Comparison of ENCODE assay signal across 8 cellular contexts in the genomic region with DNA sequence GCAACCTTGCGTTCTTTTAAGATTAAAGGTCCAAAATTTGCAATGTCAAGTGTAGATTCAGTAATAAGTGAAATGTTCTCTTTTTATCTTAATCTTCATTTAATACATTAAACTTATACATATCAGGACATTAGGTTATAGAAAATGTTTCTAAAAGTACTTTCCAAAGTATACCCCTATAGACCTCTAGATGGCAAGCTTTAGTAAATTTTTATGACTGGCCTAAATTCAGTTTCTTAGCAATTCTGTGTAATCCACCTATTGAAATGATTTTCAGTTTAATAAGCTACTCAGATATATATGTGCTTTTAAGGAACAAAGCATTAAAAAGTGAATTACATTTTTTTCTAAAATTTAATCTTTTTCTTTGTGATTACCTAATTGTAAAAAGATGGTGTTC.
DNase-seq lines count a peak whose midpoint lies in the region; ATAC-seq and TF ChIP-seq lines count a peak whose summit lies in the region.

No MANE protein-coding gene starts in this region.

- intact Hi-C loops in A673 (cut with micrococcal nuclease; ENCODE audit: unreplicated experiment) = loop anchor here (5.0 to 10.0 kb wide), 2 partner anchors 223 to 716 kb away; no protein-coding TSS in a partner anchor
- intact Hi-C loops in OCI-LY7 (cut with micrococcal nuclease; ENCODE audit: unreplicated experiment) = no loop called here

- H3K79me1 ChIP-seq in mesendoderm (ENCODE audit: low read length) = no peaks in the 10 kb centered on the region

- no peak overlapping the region for H4K5ac ChIP-seq in mesendoderm (ENCODE audit: low read length)

- H2AK5ac ChIP-seq in mesendoderm (ENCODE audit: low read length) = no peak overlapping the region

- DNase-seq in A673 (ENCODE audit: low spot score) (peak; percentile 5), OCI-LY7 (ENCODE audit: low spot score) (peak; percentile 2), fibroblast of the conjunctiva (ENCODE audit: low read depth) (peak; percentile 6), mesendoderm (no peak), T-helper 9 cell (no peak)
- DNase-seq in stimulated activated CD4-positive, alpha-beta T cell treated with anti-CD3 and anti-CD28 coated beads, Interleukin-2, amount 100 ng/mL, for 48 hours = no peak

- WGBS in mesendoderm (ENCODE audit: extremely low coverage, insufficient coverage, low lambda C conversion rate) = no CpG with 5 or more reads among the region's 1 CpG

- H3K27me3 ChIP-seq in A673 (replicated peaks; ENCODE audit: insufficient read depth, low read depth, low read length, poor library complexity) = no peaks in the 10 kb centered on the region
- H3K27me3 ChIP-seq in mesendoderm (ENCODE audit: insufficient read depth, low read length, poor library complexity) = no peaks in the 10 kb centered on the region

- H3K9me3 ChIP-seq in A673 (ENCODE audit: low read depth, low read length, poor library complexity, severe bottlenecking) = no peaks in the 10 kb centered on the region
- no peaks in the 10 kb centered on the region for H3K9me3 ChIP-seq in OCI-LY7 (ENCODE audit: low read length)

- no peak overlapping the region for H3K56ac ChIP-seq in mesendoderm (ENCODE audit: low read length)

- no peak overlapping the region for H4K8ac ChIP-seq in mesendoderm (ENCODE audit: low read depth, low read length)

- H4K20me1 ChIP-seq in OCI-LY7 (ENCODE audit: insufficient read depth, low read length) = no peaks in the 10 kb centered on the region

- no peak overlapping the region for H3K27ac ChIP-seq in A673 (ENCODE audit: low read depth, low read length, poor library complexity, severe bottlenecking)
- no peak overlapping the region for H3K27ac ChIP-seq in OCI-LY7 (ENCODE audit: low read depth, low read length, poor library complexity, severe bottlenecking)
- H3K27ac ChIP-seq in mesendoderm (ENCODE audit: low read depth, low read length) = no peak overlapping the region

- POLR2A ChIA-PET in A673 (lab: Charles Lee; ENCODE audit: low non-redundant PET) = no interaction called here
- POLR2A ChIA-PET in OCI-LY7 (lab: Charles Lee) = interaction anchor here (1.2 to 3.3 kb wide), 2 partner anchors 9 to 80 kb away, joined by 4 to 9 read pairs; no protein-coding TSS in a partner anchor

- TF ChIP-seq CTCF in A673 (conservative IDR thresholded peaks at IDR 0.05; ENCODE audit: low read depth, low read length) (peak; percentile 52; the same call in 1 of the 2 replicates), OCI-LY7 (conservative IDR thresholded peaks at IDR 0.05; ENCODE audit: low read length) (peak; percentile 73)

- H3K4me2 ChIP-seq in OCI-LY7 (ENCODE audit: low read length) (no peak overlapping the region), mesendoderm (ENCODE audit: low read length) (no peak overlapping the region)

- H2AFZ ChIP-seq in OCI-LY7 (ENCODE audit: low read length) = no peak overlapping the region

- no peaks in the 10 kb centered on the region for H3K9me2 ChIP-seq in OCI-LY7 (ENCODE audit: insufficient read depth, low read length)

- no peak overlapping the region for H3K4ac ChIP-seq in mesendoderm (ENCODE audit: low read depth, low read length)

- H3K36me3 ChIP-seq in A673 (ENCODE audit: insufficient read depth, low read length, poor library complexity, severe bottlenecking) (no peaks in the 10 kb centered on the region), OCI-LY7 (ENCODE audit: insufficient read depth, low read length) (no peaks in the 10 kb centered on the region), mesendoderm (ENCODE audit: control insufficient read depth, insufficient read depth, low read length) (no peaks in the 10 kb centered on the region)

- no peaks in the 10 kb centered on the region for H3K4me1 Mint-ChIP-seq in stimulated activated memory B cell treated with anti-CD40 and anti-IgM and Interleukin-4, amounts not matched to agents 10 μg/mL and 1 μg/mL and 100 μg/mL, for 72 hours

- no peak overlapping the region for H2BK120ac ChIP-seq in mesendoderm (ENCODE audit: low read depth, low read length)

- no peak overlapping the region for H3K18ac ChIP-seq in mesendoderm (ENCODE audit: low read length)

- H3K4me3 Mint-ChIP-seq in stimulated activated memory B cell treated with anti-CD40 and anti-IgM and Interleukin-4, amounts not matched to agents 10 μg/mL and 1 μg/mL and 100 μg/mL, for 72 hours = no peak overlapping the region

- no peak overlapping the region for H3K27ac Mint-ChIP-seq in stimulated activated memory B cell treated with anti-CD40 and anti-IgM and Interleukin-4, amounts not matched to agents 10 μg/mL and 1 μg/mL and 100 μg/mL, for 72 hours

- H2BK15ac ChIP-seq in mesendoderm (replicated peaks; ENCODE audit: low read depth) = no peak overlapping the region

- H3K79me2 ChIP-seq in OCI-LY7 (ENCODE audit: insufficient read depth, low read depth, low read length) = no peaks in the 10 kb centered on the region
- H3K79me2 ChIP-seq in mesendoderm (ENCODE audit: control insufficient read depth, insufficient read depth, low read length) = no peaks in the 10 kb centered on the region

- no TSS peak for BruUV-seq in A673 (replicated peaks; lab: Mats Ljungman, UMichigan)
- BruUV-seq in OCI-LY7 (replicated peaks; lab: Mats Ljungman, UMichigan) = no TSS peak

- peak; percentile 70 for ATAC-seq in GM18511 (IDR thresholded peaks at IDR 0.05; ENCODE audit: unreplicated experiment)
- no peak for ATAC-seq in stimulated activated memory B cell treated with anti-CD40 and anti-IgM and Interleukin-4, amounts not matched to agents 10 μg/mL and 1 μg/mL and 100 μg/mL, for 72 hours

- H3K36me3 Mint-ChIP-seq in stimulated activated memory B cell treated with anti-CD40 and anti-IgM and Interleukin-4, amounts not matched to agents 10 μg/mL and 1 μg/mL and 100 μg/mL, for 72 hours = no peaks in the 10 kb centered on the region

- no peaks in the 10 kb centered on the region for H3K27me3 Mint-ChIP-seq in stimulated activated memory B cell treated with anti-CD40 and anti-IgM and Interleukin-4, amounts not matched to agents 10 μg/mL and 1 μg/mL and 100 μg/mL, for 72 hours

- H3K4me3 ChIP-seq in A673 (ENCODE audit: low read depth, low read length, poor library complexity, severe bottlenecking) = no peak overlapping the region
- no peak overlapping the region for H3K4me3 ChIP-seq in OCI-LY7 (ENCODE audit: low read depth, low read length, poor library complexity, severe bottlenecking)
- H3K4me3 ChIP-seq in mesendoderm (ENCODE audit: low read length) = no peak overlapping the region

- CTCF ChIA-PET in A673 (lab: Charles Lee) = no interaction called here
- CTCF ChIA-PET in OCI-LY7 (lab: Charles Lee; ENCODE audit: unreplicated experiment) = no interaction called here

- no peak overlapping the region for H3K9ac ChIP-seq in mesendoderm (ENCODE audit: low read length)

- no peak overlapping the region for H3K23ac ChIP-seq in mesendoderm (ENCODE audit: low read length)

- no peaks in the 10 kb centered on the region for H3K4me1 ChIP-seq in A673 (ENCODE audit: insufficient read depth, low read length, poor library complexity, severe bottlenecking)
- no peaks in the 10 kb centered on the region for H3K4me1 ChIP-seq in OCI-LY7 (ENCODE audit: insufficient read depth, low read length, poor library complexity, severe bottlenecking)
- H3K4me1 ChIP-seq in mesendoderm (ENCODE audit: control insufficient read depth, low read depth, low read length) = no peaks in the 10 kb centered on the region

- H2BK5ac ChIP-seq in mesendoderm (ENCODE audit: low read length) = no peak overlapping the region

- no peaks in the 10 kb centered on the region for H3K9me3 Mint-ChIP-seq in stimulated activated memory B cell treated with anti-CD40 and anti-IgM and Interleukin-4, amounts not matched to agents 10 μg/mL and 1 μg/mL and 100 μg/mL, for 72 hours

Comparison
In these comparisons a context has a peak if more than half of its experiments do, and no peak if none do; other contexts are left out.
1. DNase-seq: peak in A673 (single experiment), OCI-LY7 (single experiment) and fibroblast of the conjunctiva (single experiment); none in mesendoderm (single experiment), T-helper 9 cell (single experiment) and stimulated activated CD4-positive, alpha-beta T cell treated with anti-CD3 and anti-CD28 coated beads, Interleukin-2, amount 100 ng/mL, for 48 hours (0 of 2).